Comparison of ENCODE assay signal across 8 cellular contexts in genomic region chr14:58637040-58637390, GRCh38. TPM values are rescaled to one million over a fixed set of nuclear protein-coding genes. Genes with fewer than 3 reads are reported as not detected.
DNase-seq lines count a peak whose midpoint lies in the region; ATAC-seq, FAIRE-seq and TF ChIP-seq lines count a peak whose summit lies in the region.

No MANE protein-coding gene starts in this region.

- H3K9me3 Mint-ChIP-seq in activated T-helper 2 cell treated with anti-CD3 and anti-CD28 coated beads, Interferon-gamma antibody, Interleukin-2, Interleukin-4, amounts not matched to agents 10 μg/mL and 5 μg/mL and 100 μg/mL, durations not matched to agents 14 hours and 24 hours and 36 hours = no peaks in the 10 kb centered on the region

- ATAC-seq in GM21367 (IDR thresholded peaks at IDR 0.05; ENCODE audit: unreplicated experiment) = no peak

- no peak for TF ChIP-seq EP300 in ovary (IDR thresholded peaks at IDR 0.05)

- peaks cover 16% of the 10 kb centered on the region for H3K36me3 ChIP-seq in HUES6 (ENCODE audit: control insufficient read depth, insufficient read depth, low read length)
- H3K36me3 ChIP-seq in ovary = no peaks in the 10 kb centered on the region

- H3K4me3 Mint-ChIP-seq in activated T-helper 2 cell treated with anti-CD3 and anti-CD28 coated beads, Interferon-gamma antibody, Interleukin-2, Interleukin-4, amounts not matched to agents 10 μg/mL and 5 μg/mL and 100 μg/mL, durations not matched to agents 14 hours and 24 hours and 36 hours (ENCODE audit: low read depth) = peak overlapping the region; percentile 88

- TF ChIP-seq POLR2A in ovary (IDR thresholded peaks at IDR 0.05) = no peak

- no peak for TF ChIP-seq CTCF in ovary (IDR thresholded peaks at IDR 0.05)

- H3K4me1 ChIP-seq in HUES6 (ENCODE audit: control insufficient read depth, insufficient read depth, low read length) (peaks cover 54% of the 10 kb centered on the region), ovary (ENCODE audit: insufficient read depth) (no peaks in the 10 kb centered on the region)

- H3K27me3 Mint-ChIP-seq in activated T-helper 2 cell treated with anti-CD3 and anti-CD28 coated beads, Interferon-gamma antibody, Interleukin-2, Interleukin-4, amounts not matched to agents 10 μg/mL and 5 μg/mL and 100 μg/mL, durations not matched to agents 14 hours and 24 hours and 36 hours (ENCODE audit: low read depth) = peaks cover 23% of the 10 kb centered on the region

- DNase-seq in EL = peak; percentile 70
- DNase-seq in activated T-helper 2 cell treated with anti-CD3 and anti-CD28 coated beads, Interferon-gamma antibody, Interleukin-2, Interleukin-4, amounts not matched to agents 10 μg/mL and 5 μg/mL and 100 μg/mL, durations not matched to agents 14 hours and 24 hours and 36 hours (ENCODE audit: low spot score) = peak; percentile 31
- peak; percentile 6 for DNase-seq in germinal center (ENCODE audit: low spot score)
- DNase-seq in ovary = peak; percentile 31 to 68 (median 57)
- no peak for DNase-seq in DMS153 (lab: John Stamatoyannopoulos, UW)
- DNase-seq in RCC 7860 (ENCODE audit: low spot score) = no peak

- intact Hi-C loops in activated T-helper 2 cell treated with anti-CD3 and anti-CD28 coated beads, Interferon-gamma antibody, Interleukin-2, Interleukin-4, amounts not matched to agents 10 μg/mL and 5 μg/mL and 100 μg/mL, durations not matched to agents 14 hours and 24 hours and 36 hours (cut with micrococcal nuclease) = loop anchor here (2.0 to 5.0 kb wide), 4 partner anchors 64 to 385 kb away; partner anchors contain the start of genes KIAA0586 and TIMM9
- intact Hi-C loops in ovary (cut with DNase I) = loop anchor here in 2 of 4 donors (5.0 to 10.0 kb wide), 2 partner anchors 132 to 135 kb away; no protein-coding TSS in a partner anchor

- H3K27me3 ChIP-seq in HUES6 (ENCODE audit: control insufficient read depth, insufficient read depth, low read length) = peaks cover 27% of the 10 kb centered on the region
- no peaks in the 10 kb centered on the region for H3K27me3 ChIP-seq in ovary

- peak overlapping the region; percentile 89 for H3K27ac Mint-ChIP-seq in activated T-helper 2 cell treated with anti-CD3 and anti-CD28 coated beads, Interferon-gamma antibody, Interleukin-2, Interleukin-4, amounts not matched to agents 10 μg/mL and 5 μg/mL and 100 μg/mL, durations not matched to agents 14 hours and 24 hours and 36 hours

- peak overlapping the region; percentile 87 for H3K4me3 ChIP-seq in HUES6 (ENCODE audit: low read depth, low read length)
- H3K4me3 ChIP-seq in ovary = peak overlapping the region; percentile 55

- no peak for FAIRE-seq in RCC 7860 (lab: Jason Lieb, UNC)

- H3K9ac ChIP-seq in HUES6 (ENCODE audit: low read length) = peak overlapping the region; percentile 85

- H3K36me3 Mint-ChIP-seq in activated T-helper 2 cell treated with anti-CD3 and anti-CD28 coated beads, Interferon-gamma antibody, Interleukin-2, Interleukin-4, amounts not matched to agents 10 μg/mL and 5 μg/mL and 100 μg/mL, durations not matched to agents 14 hours and 24 hours and 36 hours (ENCODE audit: low read depth) = peaks cover 11% of the 10 kb centered on the region

- H3K4me1 Mint-ChIP-seq in activated T-helper 2 cell treated with anti-CD3 and anti-CD28 coated beads, Interferon-gamma antibody, Interleukin-2, Interleukin-4, amounts not matched to agents 10 μg/mL and 5 μg/mL and 100 μg/mL, durations not matched to agents 14 hours and 24 hours and 36 hours (ENCODE audit: low read depth) = peaks cover 42% of the 10 kb centered on the region

- H3K9me3 ChIP-seq in HUES6 (ENCODE audit: control insufficient read depth, insufficient read depth, low read depth, low read length) (no peaks in the 10 kb centered on the region), ovary (no peaks in the 10 kb centered on the region)

- H3K27ac ChIP-seq in HUES6 (ENCODE audit: low read depth, low read length) (peak overlapping the region; percentile 11; the same call in 1 of the 2 replicates), ovary (peak overlapping the region; percentile 96 to 97)

- WGBS in ovary, 3 donors = 1 to 3% (median 2%) methylated on average over 17 of the region's 17 CpGs

RNA-seq across cellular contexts. Expression of gene DACT1, which starts 0.7 kb away (rescaled TPM):
- total RNA-seq in activated T-helper 2 cell treated with anti-CD3 and anti-CD28 coated beads, Interferon-gamma antibody, Interleukin-2, Interleukin-4, amounts not matched to agents 10 μg/mL and 5 μg/mL and 100 μg/mL, durations not matched to agents 14 hours and 24 hours and 36 hours = 6.6 and 7.8 TPM in 2 replicates
- 10 to 100 TPM; 15.5 to 39.3 (median 22.7) TPM for total RNA-seq in ovary
- 10 to 100 TPM; 21.0 to 37.0 TPM for polyA plus RNA-seq in ovary

Comparison
In these comparisons a context has a peak if more than half of its experiments do, and no peak if none do; other contexts are left out.
1. DNase-seq: peak in EL (single experiment), activated T-helper 2 cell treated with anti-CD3 and anti-CD28 coated beads, Interferon-gamma antibody, Interleukin-2, Interleukin-4, amounts not matched to agents 10 μg/mL and 5 μg/mL and 100 μg/mL, durations not matched to agents 14 hours and 24 hours and 36 hours (single experiment), germinal center (single experiment) and ovary (5 of 5); none in DMS153 (single experiment) and RCC 7860 (single experiment).